Comparison of ENCODE assay signal across 23 cellular contexts in genomic region chr14:87640553-87640952, GRCh38.
"Had no signal": no experiment of that assay in that cellular context is flagged by ENCODE, and none has a peak within 500 bp of the region (broad histone marks: within the 10 kb centered on the region; RNA-seq: fewer than 3 reads in every experiment).

No MANE protein-coding gene starts in this region.

- H3K27me3 ChIP-seq: dorsolateral prefrontal cortex, esophagus muscularis mucosa, foreskin keratinocyte, gastroesophageal sphincter, heart left ventricle had no signal

- H3K9me3 ChIP-seq: esophagus muscularis mucosa, gastroesophageal sphincter, heart left ventricle, left ventricle myocardium inferior, lower lobe of right lung had no signal

- H3K36me3 Mint-ChIP-seq: mesothelial cell of epicardium; naive B cell; naive thymus-derived CD8-positive, alpha-beta T cell had no signal

- ATAC-seq: foreskin keratinocyte; gastroesophageal sphincter; heart left ventricle; left cardiac atrium; lower lobe of right lung; mucosa of descending colon; naive thymus-derived CD8-positive, alpha-beta T cell had no signal

- DNase-seq: dermis blood vessel endothelial cell; effector CD4-positive, alpha-beta T cell; effector memory CD4-positive, alpha-beta T cell; foreskin keratinocyte; heart left ventricle; hippocampal formation; left cardiac atrium; left ventricle myocardium inferior; lower lobe of right lung; mesenchymal stem cell; mucosa of descending colon; naive B cell; naive thymus-derived CD8-positive, alpha-beta T cell had no signal

- H3K27me3 Mint-ChIP-seq: naive B cell had no signal

- H3K9me3 Mint-ChIP-seq: mesothelial cell of epicardium had no signal

- H3K27ac ChIP-seq: coronary artery, dorsolateral prefrontal cortex, esophagus muscularis mucosa, foreskin keratinocyte, gastroesophageal sphincter, heart left ventricle, left ventricle myocardium inferior, lower lobe of right lung had no signal

- FAIRE-seq: colon, endothelial cell of umbilical vein, frontal cortex, islet of Langerhans, keratinocyte had no signal

- H3K4me1 Mint-ChIP-seq: naive B cell; naive thymus-derived CD8-positive, alpha-beta T cell had no signal

- H3K4me3 Mint-ChIP-seq: mesothelial cell of epicardium; naive B cell; naive thymus-derived CD8-positive, alpha-beta T cell had no signal

- H3K4me3 ChIP-seq: coronary artery, dorsolateral prefrontal cortex, esophagus muscularis mucosa, gastroesophageal sphincter, heart left ventricle, left ventricle myocardium inferior, lower lobe of right lung, mucosa of descending colon had no signal

- H3K4me1 ChIP-seq: foreskin keratinocyte, left ventricle myocardium inferior, lower lobe of right lung had no signal

- H3K36me3 ChIP-seq: esophagus muscularis mucosa, gastroesophageal sphincter, heart left ventricle, left ventricle myocardium inferior, lower lobe of right lung had no signal

- H3K27ac Mint-ChIP-seq: mesothelial cell of epicardium; naive B cell; naive thymus-derived CD8-positive, alpha-beta T cell had no signal
